In the genomic region with DNA sequence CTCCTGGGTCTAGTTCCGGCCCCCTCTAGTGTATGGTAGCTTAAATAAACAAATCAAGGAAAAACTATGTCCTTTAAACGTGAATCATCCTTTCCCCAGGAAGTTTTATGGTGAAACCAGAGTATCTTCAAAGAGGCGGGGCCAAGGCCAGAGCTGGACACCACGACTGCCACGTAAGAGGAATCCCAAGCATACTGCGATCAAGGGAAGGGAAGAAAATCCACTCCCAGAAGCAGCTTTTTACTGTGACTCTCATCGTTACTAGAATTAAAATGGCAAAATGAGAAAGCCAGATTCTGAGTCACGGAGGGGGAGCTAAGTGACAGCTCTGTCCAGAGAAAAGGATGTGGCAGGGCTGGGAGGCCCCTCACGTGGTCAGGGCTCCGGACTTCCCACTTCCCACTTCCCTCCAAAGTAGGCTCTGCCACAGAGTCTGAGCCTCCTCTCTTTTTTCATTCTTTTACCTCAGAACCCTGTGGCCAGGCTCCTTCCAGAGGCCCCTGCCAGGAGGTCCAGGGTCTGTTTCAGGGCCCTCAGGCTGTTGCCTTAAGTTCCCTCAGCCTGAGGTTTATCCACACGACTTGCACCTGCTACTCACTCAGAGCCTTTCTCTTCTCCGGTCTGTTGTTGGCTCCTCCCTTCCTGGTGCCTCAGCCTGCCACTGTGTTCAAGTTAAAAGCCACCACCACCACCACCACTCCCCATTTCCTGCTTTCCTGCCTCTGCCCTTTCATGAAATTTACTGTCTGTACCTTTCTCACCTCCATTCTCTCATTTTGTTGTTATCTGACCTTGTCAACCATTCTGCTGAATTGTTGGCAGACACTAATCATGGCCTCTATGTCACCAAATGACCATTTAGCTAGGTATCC, we compare ENCODE assay signal across 8 cellular contexts. TPM values are rescaled to one million over a fixed set of nuclear protein-coding genes. Genes with fewer than 3 reads are reported as not detected.
DNase-seq lines count a peak whose midpoint lies in the region; ATAC-seq and TF ChIP-seq lines count a peak whose summit lies in the region.

No MANE protein-coding gene starts in this region.

- no peak for TF ChIP-seq POLR2A in tibial nerve (IDR thresholded peaks at IDR 0.05)

- H3K9me3 ChIP-seq in mononuclear cell (ENCODE audit: low read depth, low read length) (no peaks in the 10 kb centered on the region), tibial nerve (no peaks in the 10 kb centered on the region)

- no peaks in the 10 kb centered on the region for H4K20me1 ChIP-seq in KMS-11 (ENCODE audit: insufficient read depth)

- H3K4me3 ChIP-seq in KMS-11 (IDR thresholded peaks at IDR 0.05; ENCODE audit: insufficient read depth, low read depth, low read length) (peak overlapping the region; percentile 40), mononuclear cell (ENCODE audit: low read length) (peak overlapping the region; percentile 98), tibial nerve (peak overlapping the region in 3 of 4 donors; percentile 32 to 75 (median 47))

- peak; percentile 85 for DNase-seq in GM03348 (ENCODE audit: low spot score)
- DNase-seq in dermis microvascular lymphatic vessel endothelial cell (ENCODE audit: low read depth in 2 of 2): peak; percentile 68 to 87
- peak; percentile 41 to 64 for DNase-seq in tibial nerve (ENCODE audit: low spot score in 2 of 2)

- ATAC-seq in GM21786 (IDR thresholded peaks at IDR 0.05; ENCODE audit: unreplicated experiment) (peak; percentile 47), GM18520 (IDR thresholded peaks at IDR 0.05; ENCODE audit: unreplicated experiment) (no peak)

- no peak; the same call in 1 of the 2 replicates for TF ChIP-seq CTCF in KMS-11 (conservative IDR thresholded peaks at IDR 0.05; ENCODE audit: low read depth, low read length)
- TF ChIP-seq CTCF in VCaP (conservative IDR thresholded peaks at IDR 0.05): no peak
- no peak for TF ChIP-seq CTCF in tibial nerve (IDR thresholded peaks at IDR 0.05)

- peak overlapping the region; percentile 68 for H3K9ac ChIP-seq in KMS-11

- peak overlapping the region; percentile 88 for H2AFZ ChIP-seq in KMS-11 (ENCODE audit: low read depth)

- peaks cover 41% of the 10 kb centered on the region for H3K4me1 ChIP-seq in KMS-11 (ENCODE audit: low read depth, poor library complexity, severe bottlenecking)
- peaks cover 87% of the 10 kb centered on the region for H3K4me1 ChIP-seq in mononuclear cell (ENCODE audit: insufficient read depth, low read length)
- H3K4me1 ChIP-seq in tibial nerve: peaks cover 0 to 38% (median 7%) of the 10 kb centered on the region in 4 donors

- peak in 1 of 2 donors; percentile 50 for TF ChIP-seq EP300 in tibial nerve (IDR thresholded peaks at IDR 0.05)

- WGBS in tibial nerve, 2 donors: 38 to 40% methylated on average over 12 of the region's 12 CpGs

- peak overlapping the region; percentile 92 for H3K4me2 ChIP-seq in KMS-11

- H3K27ac ChIP-seq in KMS-11 (peak overlapping the region; percentile 89), VCaP (peak overlapping the region; percentile 81), tibial nerve (peak overlapping the region; percentile 53 to 90 (median 86))

- H3K79me2 ChIP-seq in KMS-11 (ENCODE audit: insufficient read depth, low read depth): peaks cover 11% of the 10 kb centered on the region; the same call in 1 of the 2 replicates

- H3K36me3 ChIP-seq in KMS-11 (ENCODE audit: insufficient read depth) (no peaks in the 10 kb centered on the region), tibial nerve (no peaks in the 10 kb centered on the region)

- no peaks in the 10 kb centered on the region for H3K27me3 ChIP-seq in KMS-11 (ENCODE audit: insufficient read depth, low read depth)
- no peaks in the 10 kb centered on the region for H3K27me3 ChIP-seq in mononuclear cell (ENCODE audit: insufficient read depth, low read length)
- H3K27me3 ChIP-seq in tibial nerve: no peaks in the 10 kb centered on the region

RNA-seq across cellular contexts. Expression of a gene that starts 1.4 kb away (rescaled TPM):
- total RNA-seq in dermis microvascular lymphatic vessel endothelial cell (28.8 and 34.5 TPM in 2 replicates), mononuclear cell (28.8 TPM), tibial nerve (10 to 100 TPM; 15.3 to 72.0 (median 40.4) TPM)

Comparison
In these comparisons a context has a peak if more than half of its experiments do, and no peak if none do; other contexts are left out.
1. H3K4me3 ChIP-seq: peak in every context shown above with its lines; median percentile 98 in mononuclear cell; 47 in tibial nerve; 40 in KMS-11.